19 cellular contexts compared by ENCODE assay signal in the genomic region with DNA sequence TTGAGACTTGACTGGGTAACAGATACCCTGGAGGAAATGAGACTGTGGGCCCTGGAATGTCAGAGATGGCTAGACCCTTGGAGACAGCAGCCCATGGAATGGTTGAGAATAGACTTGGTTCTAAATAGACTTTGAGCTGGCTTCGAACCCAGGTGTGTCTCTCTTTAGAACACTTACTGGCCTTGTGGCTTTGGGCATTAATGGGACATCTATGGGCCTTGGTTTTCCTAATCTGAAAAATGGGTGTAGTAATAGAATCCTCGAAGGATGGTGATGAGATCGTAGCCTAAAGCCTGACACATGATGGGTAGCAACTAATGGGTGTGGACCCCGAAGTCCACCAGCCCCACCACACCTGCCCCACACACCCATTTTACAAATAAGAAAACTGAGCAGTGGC.
A peak's percentile ranks its signal among the peaks of the same experiment; 100 is the strongest.
DNase-seq lines count a peak whose midpoint lies in the region; ATAC-seq, FAIRE-seq and TF ChIP-seq lines count a peak whose summit lies in the region.
"Had no signal": no experiment of that assay in that cellular context is flagged by ENCODE, and none has a peak within 500 bp of the region (broad histone marks: within the 10 kb centered on the region; RNA-seq: fewer than 3 reads in every experiment).

No MANE protein-coding gene starts in this region.

- POLR2A ChIA-PET in K562 (lab: Yijun Ruan, JAX), result no interaction called here

- H3K4me1 ChIP-seq in K562 (replicated peaks in 1 of 2; ENCODE audit: control insufficient read depth in 2 of 2, insufficient read depth in 2 of 2, low read length in 2 of 2) (no peaks in the 10 kb centered on the region), osteoblast (ENCODE audit: insufficient read depth, low read length) (peaks cover 10% of the 10 kb centered on the region), suprapubic skin (peaks cover 21% of the 10 kb centered on the region), heart right ventricle (peaks cover 7 to 19% (median 11%) of the 10 kb centered on the region in 9 donors)
- H3K4me1 ChIP-seq: HAP-1 had no signal

- TF ChIP-seq POLR2A in K562 (conservative IDR thresholded peaks at IDR 0.05) (no peak), suprapubic skin (IDR thresholded peaks at IDR 0.05) (no peak)

- DNase-seq in K562 (ENCODE audit: extremely low read depth in 1 of 4, low spot score in 3 of 4) (no peak), osteoblast (ENCODE audit: insufficient read length, low spot score, missing footprints) (peak; percentile 36), suprapubic skin (ENCODE audit: low spot score in 2 of 2) (no peak), heart right ventricle (no peak), NCI-H146 (lab: John Stamatoyannopoulos, UW) (no peak)
- DNase-seq: C1 segment of cervical spinal cord; CD4-positive, alpha-beta memory T cell; COR-L47; DMS79; EL; GDM1; GOT3; HFFc6 had no signal

- no peaks in the 10 kb centered on the region for H3K79me2 ChIP-seq in K562 (ENCODE audit: control insufficient read depth, insufficient read depth, low read length)
- H3K79me2 ChIP-seq in osteoblast (ENCODE audit: insufficient read depth, low read length), result no peaks in the 10 kb centered on the region

- TF ChIP-seq CTCF in VCaP (conservative IDR thresholded peaks at IDR 0.05) (no peak), K562 (IDR thresholded peaks at IDR 0.05 in 2 of 3, conservative IDR thresholded peaks at IDR 0.05 in 1 of 3; ENCODE audit: insufficient read depth in 2 of 3, low read depth in 1 of 3, low read length in 3 of 3) (no peak), osteoblast (IDR thresholded peaks at IDR 0.05; ENCODE audit: extremely low read depth, low read depth, low read length) (no peak), suprapubic skin (IDR thresholded peaks at IDR 0.05) (no peak), heart right ventricle (IDR thresholded peaks at IDR 0.05) (no peak)

- FAIRE-seq in K562 (lab: Jason Lieb, UNC), result no peak
- FAIRE-seq: GM12878, GM19239, H54 had no signal

- H4K20me1 ChIP-seq in K562 (replicated peaks; ENCODE audit: control insufficient read depth, insufficient read depth, low read length) (no peaks in the 10 kb centered on the region; the same call in 1 of the 2 replicates), osteoblast (ENCODE audit: insufficient read depth, low read length) (no peaks in the 10 kb centered on the region)

- H3K36me3 ChIP-seq in K562 (ENCODE audit: control insufficient read depth, insufficient read depth, low read length) (no peaks in the 10 kb centered on the region), osteoblast (ENCODE audit: insufficient read depth, low read length) (no peaks in the 10 kb centered on the region), suprapubic skin (no peaks in the 10 kb centered on the region), heart right ventricle (no peaks in the 10 kb centered on the region)

- WGBS in K562 (ENCODE audit: insufficient coverage, low coverage, missing lambda C conversion rate), result 2% methylated on average over 4 of the region's 4 CpGs
- 90% methylated on average over 4 of the region's 4 CpGs for WGBS in suprapubic skin
- 93 to 94% methylated on average over 4 of the region's 4 CpGs for WGBS in heart right ventricle, 2 donors

- H3K4me2 ChIP-seq in K562 (ENCODE audit: insufficient read depth, low read length) (no peak overlapping the region), osteoblast (ENCODE audit: insufficient read depth, low read length) (no peak overlapping the region)

- H3K9me1 ChIP-seq in K562 (ENCODE audit: control insufficient read depth, insufficient read depth, low read length), result no peaks in the 10 kb centered on the region

- BruUV-seq in K562 (replicated peaks; lab: Mats Ljungman, UMichigan), result no TSS peak

- no peak for ATAC-seq in K562
- ATAC-seq in heart right ventricle, result no peak
- ATAC-seq in GM21367 (IDR thresholded peaks at IDR 0.05; ENCODE audit: unreplicated experiment), result no peak
- ATAC-seq: GM12878 had no signal

- H3K9me3 ChIP-seq in K562 (replicated peaks; ENCODE audit: control insufficient read depth, insufficient read depth, low read depth, low read length) (no peaks in the 10 kb centered on the region), osteoblast (ENCODE audit: low read depth, low read length) (no peaks in the 10 kb centered on the region), suprapubic skin (no peaks in the 10 kb centered on the region), heart right ventricle (peaks cover 0 to 9% (median 0%) of the 10 kb centered on the region in 11 donors)
- H3K9me3 ChIP-seq: HAP-1 had no signal

- H3K27ac ChIP-seq in VCaP, result peak overlapping the region; percentile 85
- no peak overlapping the region for H3K27ac ChIP-seq in K562 (ENCODE audit: extremely low read depth, low read depth, low read length)
- H3K27ac ChIP-seq in osteoblast (ENCODE audit: low read depth, low read length), result no peak overlapping the region
- peak overlapping the region; percentile 81 for H3K27ac ChIP-seq in suprapubic skin
- H3K27ac ChIP-seq in heart right ventricle, result no peak overlapping the region

- in situ Hi-C loops in K562 (cut with MboI), result no loop called here

- no peak overlapping the region for H3K9ac ChIP-seq in K562 (ENCODE audit: insufficient read depth in 1 of 2, low read depth in 2 of 2, low read length in 2 of 2)

- CTCF ChIA-PET in K562 (lab: Yijun Ruan, JAX; ENCODE audit: low intra/inter-chr PET ratio), result no interaction called here

- H2AFZ ChIP-seq in K562 (ENCODE audit: low read depth, low read length) (no peak overlapping the region), osteoblast (ENCODE audit: low read length) (no peak overlapping the region)

- intact Hi-C loops in K562 (cut with micrococcal nuclease) (no loop called here), heart right ventricle (cut with DNase I) (no loop called here)

- no peak for TF ChIP-seq RAD21 in K562 (CRISPR knock-in tag; conservative IDR thresholded peaks at IDR 0.05 in 1 of 2, IDR thresholded peaks at IDR 0.05 in 1 of 2)

- peaks cover 64 to 85% of the 10 kb centered on the region in 2 experiments for H3K27me3 ChIP-seq in K562 (ENCODE audit: control insufficient read depth in 2 of 2, insufficient read depth in 2 of 2, low read length in 2 of 2)
- peaks cover 7% of the 10 kb centered on the region for H3K27me3 ChIP-seq in osteoblast (ENCODE audit: insufficient read depth, low read length)
- no peaks in the 10 kb centered on the region for H3K27me3 ChIP-seq in suprapubic skin
- H3K27me3 ChIP-seq in heart right ventricle, result peaks cover 0 to 33% (median 6%) of the 10 kb centered on the region in 7 donors

- TF ChIP-seq EP300 in K562 (IDR thresholded peaks at IDR 0.05; ENCODE audit: low read length) (no peak), suprapubic skin (IDR thresholded peaks at IDR 0.05) (no peak)

- H3K4me3 ChIP-seq in K562 (no peak overlapping the region), osteoblast (ENCODE audit: insufficient read depth, low read length) (no peak overlapping the region), suprapubic skin (no peak overlapping the region), heart right ventricle (no peak overlapping the region)
- H3K4me3 ChIP-seq: GM12878, HAP-1 had no signal

TF ChIP-seq in K562, 482 proteins besides CTCF, POLR2A, EP300 and RAD21:
- TF ChIP-seq LCOR (CRISPR knock-in tag; IDR thresholded peaks at IDR 0.05), result no peak
- TF ChIP-seq RBM25 (IDR thresholded peaks at IDR 0.05; ENCODE audit: low read depth, low read length, severe bottlenecking), result peak; percentile 79
- no peak for TF ChIP-seq FIP1L1 (IDR thresholded peaks at IDR 0.05; ENCODE audit: low read depth, low read length, poor library complexity, severe bottlenecking)
- TF ChIP-seq, protein P1, sequence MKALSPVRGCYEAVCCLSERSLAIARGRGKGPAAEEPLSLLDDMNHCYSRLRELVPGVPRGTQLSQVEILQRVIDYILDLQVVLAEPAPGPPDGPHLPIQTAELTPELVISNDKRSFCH (CRISPR knock-in tag; IDR thresholded peaks at IDR 0.05), result no peak
- TF ChIP-seq, protein P1 (tag; IDR thresholded peaks at IDR 0.05), result no peak
- TF ChIP-seq SIN3A (IDR thresholded peaks at IDR 0.05; ENCODE audit: borderline replicate concordance in 2 of 2, control insufficient read depth in 1 of 2, low read depth in 2 of 2, low read length in 2 of 2), result no peak
- TF ChIP-seq, protein P2, sequence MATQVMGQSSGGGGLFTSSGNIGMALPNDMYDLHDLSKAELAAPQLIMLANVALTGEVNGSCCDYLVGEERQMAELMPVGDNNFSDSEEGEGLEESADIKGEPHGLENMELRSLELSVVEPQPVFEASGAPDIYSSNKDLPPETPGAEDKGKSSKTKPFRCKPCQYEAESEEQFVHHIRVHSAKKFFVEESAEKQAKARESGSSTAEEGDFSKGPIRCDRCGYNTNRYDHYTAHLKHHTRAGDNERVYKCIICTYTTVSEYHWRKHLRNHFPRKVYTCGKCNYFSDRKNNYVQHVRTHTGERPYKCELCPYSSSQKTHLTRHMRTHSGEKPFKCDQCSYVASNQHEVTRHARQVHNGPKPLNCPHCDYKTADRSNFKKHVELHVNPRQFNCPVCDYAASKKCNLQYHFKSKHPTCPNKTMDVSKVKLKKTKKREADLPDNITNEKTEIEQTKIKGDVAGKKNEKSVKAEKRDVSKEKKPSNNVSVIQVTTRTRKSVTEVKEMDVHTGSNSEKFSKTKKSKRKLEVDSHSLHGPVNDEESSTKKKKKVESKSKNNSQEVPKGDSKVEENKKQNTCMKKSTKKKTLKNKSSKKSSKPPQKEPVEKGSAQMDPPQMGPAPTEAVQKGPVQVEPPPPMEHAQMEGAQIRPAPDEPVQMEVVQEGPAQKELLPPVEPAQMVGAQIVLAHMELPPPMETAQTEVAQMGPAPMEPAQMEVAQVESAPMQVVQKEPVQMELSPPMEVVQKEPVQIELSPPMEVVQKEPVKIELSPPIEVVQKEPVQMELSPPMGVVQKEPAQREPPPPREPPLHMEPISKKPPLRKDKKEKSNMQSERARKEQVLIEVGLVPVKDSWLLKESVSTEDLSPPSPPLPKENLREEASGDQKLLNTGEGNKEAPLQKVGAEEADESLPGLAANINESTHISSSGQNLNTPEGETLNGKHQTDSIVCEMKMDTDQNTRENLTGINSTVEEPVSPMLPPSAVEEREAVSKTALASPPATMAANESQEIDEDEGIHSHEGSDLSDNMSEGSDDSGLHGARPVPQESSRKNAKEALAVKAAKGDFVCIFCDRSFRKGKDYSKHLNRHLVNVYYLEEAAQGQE (CRISPR knock-in tag; IDR thresholded peaks at IDR 0.05; ENCODE audit: low read depth), result no peak
- no peak for TF ChIP-seq LARP7 (IDR thresholded peaks at IDR 0.05)
- no peak for TF ChIP-seq KDM2B (CRISPR knock-in tag; IDR thresholded peaks at IDR 0.05)
- TF ChIP-seq ADNP (tag; IDR thresholded peaks at IDR 0.05), result 0 out of 2 replicates have a peak, but pooled peaks have one; percentile 26
- no peak for TF ChIP-seq ELF2 (CRISPR knock-in tag; IDR thresholded peaks at IDR 0.05)
- no peak for TF ChIP-seq SMAD4 (CRISPR knock-in tag; conservative IDR thresholded peaks at IDR 0.05)
- no peak for TF ChIP-seq ZNF75A (CRISPR knock-in tag; IDR thresholded peaks at IDR 0.05)
- TF ChIP-seq EZH2 (IDR thresholded peaks at IDR 0.05; ENCODE audit: borderline replicate concordance, low read depth, low read length), result no peak
- TF ChIP-seq ZNF347 (CRISPR knock-in tag; IDR thresholded peaks at IDR 0.05; ENCODE audit: low read depth), result no peak

Comparison
In these comparisons a context has a peak if more than half of its experiments do, and no peak if none do; other contexts are left out.
1. H3K27ac ChIP-seq: peak in VCaP (single experiment) and suprapubic skin (single experiment); none in K562 (single experiment), osteoblast (single experiment) and heart right ventricle (0 of 10).